In the genomic region with DNA sequence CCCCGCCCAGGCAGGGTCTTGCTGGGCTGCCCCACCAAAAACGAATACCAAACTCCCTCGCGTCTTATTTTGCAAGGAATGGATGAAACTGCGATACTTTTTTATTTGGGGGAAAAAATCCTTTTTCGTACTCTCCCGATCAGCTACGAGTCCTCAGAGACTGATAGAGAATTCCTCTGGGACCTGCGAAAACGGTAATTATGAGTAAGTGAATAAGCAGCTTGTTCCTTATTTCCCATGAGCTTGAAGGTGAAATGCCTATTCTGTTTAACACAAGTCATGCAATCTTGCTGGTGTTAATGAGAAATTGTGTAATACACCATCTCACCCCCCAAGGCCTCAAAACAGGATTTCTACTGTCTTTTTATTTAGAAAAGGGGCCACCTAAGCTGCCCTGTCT, we compare ENCODE assay signal across 1 cellular context.
TF ChIP-seq lines count a peak whose summit lies in the region.

No MANE protein-coding gene starts in this region.

TF ChIP-seq in GM12878, 131 proteins besides CTCF, POLR2A, EP300 and RAD21 (continues in another document):
- TF ChIP-seq NFXL1 (IDR thresholded peaks at IDR 0.05; ENCODE audit: borderline replicate concordance) (no peak), TAF1 (IDR thresholded peaks at IDR 0.05; ENCODE audit: borderline replicate concordance, low read depth, low read length) (no peak), CHD1 (IDR thresholded peaks at IDR 0.05; ENCODE audit: low read depth, low read length) (no peak), SIN3A (IDR thresholded peaks at IDR 0.05; ENCODE audit: low read depth, low read length) (no peak), SREBF2 (IDR thresholded peaks at IDR 0.05; ENCODE audit: low read length) (no peak), CREB1 (IDR thresholded peaks at IDR 0.05; ENCODE audit: low read depth) (no peak), TCF3 (IDR thresholded peaks at IDR 0.05; ENCODE audit: borderline replicate concordance, insufficient read depth, low read depth, low read length) (no peak), YY1 (IDR thresholded peaks at IDR 0.05; ENCODE audit: low read depth, low read length) (no peak), WRNIP1 (IDR thresholded peaks at IDR 0.05; ENCODE audit: borderline replicate concordance, low read depth, low read length) (no peak; the same call in 1 of the 2 replicates), STAT3 (IDR thresholded peaks at IDR 0.05; ENCODE audit: low read depth, low read length) (no peak), SP1 (IDR thresholded peaks at IDR 0.05; ENCODE audit: low read depth, low read length) (no peak), EGR1 (IDR thresholded peaks at IDR 0.05; ENCODE audit: borderline replicate concordance in 1 of 2, low read depth in 2 of 2, low read length in 2 of 2) (no peak), IKZF1 (conservative IDR thresholded peaks at IDR 0.05) (peak; percentile 34; the same call in 1 of the 2 replicates), POLR2AphosphoS5 (IDR thresholded peaks at IDR 0.05; ENCODE audit: low read length) (no peak), EZH2 (IDR thresholded peaks at IDR 0.05; ENCODE audit: borderline replicate concordance, control insufficient read depth, low read depth, low read length) (no peak), CBX5 (IDR thresholded peaks at IDR 0.05; ENCODE audit: low read depth) (no peak), STAT1 (conservative IDR thresholded peaks at IDR 0.05) (no peak), NR2C1 (IDR thresholded peaks at IDR 0.05) (no peak), ZNF622 (IDR thresholded peaks at IDR 0.05) (no peak), PAX8 (IDR thresholded peaks at IDR 0.05) (no peak), MYB (IDR thresholded peaks at IDR 0.05; ENCODE audit: borderline replicate concordance, low read depth, low read length) (no peak), ZNF274 (IDR thresholded peaks at IDR 0.05; ENCODE audit: insufficient read depth, insufficient read length) (no peak), JUNB (IDR thresholded peaks at IDR 0.05) (no peak), RFX5 (IDR thresholded peaks at IDR 0.05; ENCODE audit: low read depth, low read length) (no peak), PML (IDR thresholded peaks at IDR 0.05; ENCODE audit: low read length) (no peak), LARP7 (IDR thresholded peaks at IDR 0.05) (no peak), ATF7 (IDR thresholded peaks at IDR 0.05; ENCODE audit: low read depth) (no peak), SMARCA5 (IDR thresholded peaks at IDR 0.05) (no peak), SMAD1 (IDR thresholded peaks at IDR 0.05; ENCODE audit: low read depth, partially characterized antibody) (peak; percentile 16), KLF5 (IDR thresholded peaks at IDR 0.05; ENCODE audit: partially characterized antibody) (no peak), NFYA (IDR thresholded peaks at IDR 0.05; ENCODE audit: borderline replicate concordance, low read depth, low read length) (no peak), RBBP5 (conservative IDR thresholded peaks at IDR 0.05) (no peak)
- TF ChIP-seq, protein P1, sequence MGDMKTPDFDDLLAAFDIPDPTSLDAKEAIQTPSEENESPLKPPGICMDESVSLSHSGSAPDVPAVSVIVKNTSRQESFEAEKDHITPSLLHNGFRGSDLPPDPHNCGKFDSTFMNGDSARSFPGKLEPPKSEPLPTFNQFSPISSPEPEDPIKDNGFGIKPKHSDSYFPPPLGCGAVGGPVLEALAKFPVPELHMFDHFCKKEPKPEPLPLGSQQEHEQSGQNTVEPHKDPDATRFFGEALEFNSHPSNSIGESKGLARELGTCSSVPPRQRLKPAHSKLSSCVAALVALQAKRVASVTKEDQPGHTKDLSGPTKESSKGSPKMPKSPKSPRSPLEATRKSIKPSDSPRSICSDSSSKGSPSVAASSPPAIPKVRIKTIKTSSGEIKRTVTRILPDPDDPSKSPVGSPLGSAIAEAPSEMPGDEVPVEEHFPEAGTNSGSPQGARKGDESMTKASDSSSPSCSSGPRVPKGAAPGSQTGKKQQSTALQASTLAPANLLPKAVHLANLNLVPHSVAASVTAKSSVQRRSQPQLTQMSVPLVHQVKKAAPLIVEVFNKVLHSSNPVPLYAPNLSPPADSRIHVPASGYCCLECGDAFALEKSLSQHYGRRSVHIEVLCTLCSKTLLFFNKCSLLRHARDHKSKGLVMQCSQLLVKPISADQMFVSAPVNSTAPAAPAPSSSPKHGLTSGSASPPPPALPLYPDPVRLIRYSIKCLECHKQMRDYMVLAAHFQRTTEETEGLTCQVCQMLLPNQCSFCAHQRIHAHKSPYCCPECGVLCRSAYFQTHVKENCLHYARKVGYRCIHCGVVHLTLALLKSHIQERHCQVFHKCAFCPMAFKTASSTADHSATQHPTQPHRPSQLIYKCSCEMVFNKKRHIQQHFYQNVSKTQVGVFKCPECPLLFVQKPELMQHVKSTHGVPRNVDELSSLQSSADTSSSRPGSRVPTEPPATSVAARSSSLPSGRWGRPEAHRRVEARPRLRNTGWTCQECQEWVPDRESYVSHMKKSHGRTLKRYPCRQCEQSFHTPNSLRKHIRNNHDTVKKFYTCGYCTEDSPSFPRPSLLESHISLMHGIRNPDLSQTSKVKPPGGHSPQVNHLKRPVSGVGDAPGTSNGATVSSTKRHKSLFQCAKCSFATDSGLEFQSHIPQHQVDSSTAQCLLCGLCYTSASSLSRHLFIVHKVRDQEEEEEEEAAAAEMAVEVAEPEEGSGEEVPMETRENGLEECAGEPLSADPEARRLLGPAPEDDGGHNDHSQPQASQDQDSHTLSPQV (IDR thresholded peaks at IDR 0.05), result no peak
- TF ChIP-seq, protein P2, sequence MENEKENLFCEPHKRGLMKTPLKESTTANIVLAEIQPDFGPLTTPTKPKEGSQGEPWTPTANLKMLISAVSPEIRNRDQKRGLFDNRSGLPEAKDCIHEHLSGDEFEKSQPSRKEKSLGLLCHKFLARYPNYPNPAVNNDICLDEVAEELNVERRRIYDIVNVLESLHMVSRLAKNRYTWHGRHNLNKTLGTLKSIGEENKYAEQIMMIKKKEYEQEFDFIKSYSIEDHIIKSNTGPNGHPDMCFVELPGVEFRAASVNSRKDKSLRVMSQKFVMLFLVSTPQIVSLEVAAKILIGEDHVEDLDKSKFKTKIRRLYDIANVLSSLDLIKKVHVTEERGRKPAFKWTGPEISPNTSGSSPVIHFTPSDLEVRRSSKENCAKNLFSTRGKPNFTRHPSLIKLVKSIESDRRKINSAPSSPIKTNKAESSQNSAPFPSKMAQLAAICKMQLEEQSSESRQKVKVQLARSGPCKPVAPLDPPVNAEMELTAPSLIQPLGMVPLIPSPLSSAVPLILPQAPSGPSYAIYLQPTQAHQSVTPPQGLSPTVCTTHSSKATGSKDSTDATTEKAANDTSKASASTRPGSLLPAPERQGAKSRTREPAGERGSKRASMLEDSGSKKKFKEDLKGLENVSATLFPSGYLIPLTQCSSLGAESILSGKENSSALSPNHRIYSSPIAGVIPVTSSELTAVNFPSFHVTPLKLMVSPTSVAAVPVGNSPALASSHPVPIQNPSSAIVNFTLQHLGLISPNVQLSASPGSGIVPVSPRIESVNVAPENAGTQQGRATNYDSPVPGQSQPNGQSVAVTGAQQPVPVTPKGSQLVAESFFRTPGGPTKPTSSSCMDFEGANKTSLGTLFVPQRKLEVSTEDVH (IDR thresholded peaks at IDR 0.05; ENCODE audit: low read depth, partially characterized antibody), result no peak
- TF ChIP-seq, protein P3, sequence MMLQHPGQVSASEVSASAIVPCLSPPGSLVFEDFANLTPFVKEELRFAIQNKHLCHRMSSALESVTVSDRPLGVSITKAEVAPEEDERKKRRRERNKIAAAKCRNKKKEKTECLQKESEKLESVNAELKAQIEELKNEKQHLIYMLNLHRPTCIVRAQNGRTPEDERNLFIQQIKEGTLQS (IDR thresholded peaks at IDR 0.05; ENCODE audit: borderline replicate concordance, extremely low read depth, low read depth, low read length), result no peak
- TF ChIP-seq, protein P4, sequence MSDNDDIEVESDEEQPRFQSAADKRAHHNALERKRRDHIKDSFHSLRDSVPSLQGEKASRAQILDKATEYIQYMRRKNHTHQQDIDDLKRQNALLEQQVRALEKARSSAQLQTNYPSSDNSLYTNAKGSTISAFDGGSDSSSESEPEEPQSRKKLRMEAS (IDR thresholded peaks at IDR 0.05; ENCODE audit: low read depth, low read length), result no peak
- TF ChIP-seq, protein P5, sequence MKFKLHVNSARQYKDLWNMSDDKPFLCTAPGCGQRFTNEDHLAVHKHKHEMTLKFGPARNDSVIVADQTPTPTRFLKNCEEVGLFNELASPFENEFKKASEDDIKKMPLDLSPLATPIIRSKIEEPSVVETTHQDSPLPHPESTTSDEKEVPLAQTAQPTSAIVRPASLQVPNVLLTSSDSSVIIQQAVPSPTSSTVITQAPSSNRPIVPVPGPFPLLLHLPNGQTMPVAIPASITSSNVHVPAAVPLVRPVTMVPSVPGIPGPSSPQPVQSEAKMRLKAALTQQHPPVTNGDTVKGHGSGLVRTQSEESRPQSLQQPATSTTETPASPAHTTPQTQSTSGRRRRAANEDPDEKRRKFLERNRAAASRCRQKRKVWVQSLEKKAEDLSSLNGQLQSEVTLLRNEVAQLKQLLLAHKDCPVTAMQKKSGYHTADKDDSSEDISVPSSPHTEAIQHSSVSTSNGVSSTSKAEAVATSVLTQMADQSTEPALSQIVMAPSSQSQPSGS (IDR thresholded peaks at IDR 0.05; ENCODE audit: low read length), result no peak
- TF ChIP-seq, protein P6, sequence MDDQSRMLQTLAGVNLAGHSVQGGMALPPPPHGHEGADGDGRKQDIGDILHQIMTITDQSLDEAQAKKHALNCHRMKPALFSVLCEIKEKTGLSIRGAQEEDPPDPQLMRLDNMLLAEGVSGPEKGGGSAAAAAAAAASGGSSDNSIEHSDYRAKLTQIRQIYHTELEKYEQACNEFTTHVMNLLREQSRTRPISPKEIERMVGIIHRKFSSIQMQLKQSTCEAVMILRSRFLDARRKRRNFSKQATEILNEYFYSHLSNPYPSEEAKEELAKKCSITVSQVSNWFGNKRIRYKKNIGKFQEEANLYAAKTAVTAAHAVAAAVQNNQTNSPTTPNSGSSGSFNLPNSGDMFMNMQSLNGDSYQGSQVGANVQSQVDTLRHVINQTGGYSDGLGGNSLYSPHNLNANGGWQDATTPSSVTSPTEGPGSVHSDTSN (IDR thresholded peaks at IDR 0.05; ENCODE audit: insufficient replicate concordance, low read depth, low read length), result no peak
- TF ChIP-seq, protein P7, sequence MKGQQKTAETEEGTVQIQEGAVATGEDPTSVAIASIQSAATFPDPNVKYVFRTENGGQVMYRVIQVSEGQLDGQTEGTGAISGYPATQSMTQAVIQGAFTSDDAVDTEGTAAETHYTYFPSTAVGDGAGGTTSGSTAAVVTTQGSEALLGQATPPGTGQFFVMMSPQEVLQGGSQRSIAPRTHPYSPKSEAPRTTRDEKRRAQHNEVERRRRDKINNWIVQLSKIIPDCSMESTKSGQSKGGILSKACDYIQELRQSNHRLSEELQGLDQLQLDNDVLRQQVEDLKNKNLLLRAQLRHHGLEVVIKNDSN (IDR thresholded peaks at IDR 0.05; ENCODE audit: borderline replicate concordance, extremely low read length, insufficient read depth, low read depth, low read length), result no peak
- TF ChIP-seq, protein P8, sequence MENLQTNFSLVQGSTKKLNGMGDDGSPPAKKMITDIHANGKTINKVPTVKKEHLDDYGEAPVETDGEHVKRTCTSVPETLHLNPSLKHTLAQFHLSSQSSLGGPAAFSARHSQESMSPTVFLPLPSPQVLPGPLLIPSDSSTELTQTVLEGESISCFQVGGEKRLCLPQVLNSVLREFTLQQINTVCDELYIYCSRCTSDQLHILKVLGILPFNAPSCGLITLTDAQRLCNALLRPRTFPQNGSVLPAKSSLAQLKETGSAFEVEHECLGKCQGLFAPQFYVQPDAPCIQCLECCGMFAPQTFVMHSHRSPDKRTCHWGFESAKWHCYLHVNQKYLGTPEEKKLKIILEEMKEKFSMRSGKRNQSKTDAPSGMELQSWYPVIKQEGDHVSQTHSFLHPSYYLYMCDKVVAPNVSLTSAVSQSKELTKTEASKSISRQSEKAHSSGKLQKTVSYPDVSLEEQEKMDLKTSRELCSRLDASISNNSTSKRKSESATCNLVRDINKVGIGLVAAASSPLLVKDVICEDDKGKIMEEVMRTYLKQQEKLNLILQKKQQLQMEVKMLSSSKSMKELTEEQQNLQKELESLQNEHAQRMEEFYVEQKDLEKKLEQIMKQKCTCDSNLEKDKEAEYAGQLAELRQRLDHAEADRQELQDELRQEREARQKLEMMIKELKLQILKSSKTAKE (IDR thresholded peaks at IDR 0.05; ENCODE audit: low read depth, poor library complexity, severe bottlenecking), result no peak
- TF ChIP-seq, protein P9, sequence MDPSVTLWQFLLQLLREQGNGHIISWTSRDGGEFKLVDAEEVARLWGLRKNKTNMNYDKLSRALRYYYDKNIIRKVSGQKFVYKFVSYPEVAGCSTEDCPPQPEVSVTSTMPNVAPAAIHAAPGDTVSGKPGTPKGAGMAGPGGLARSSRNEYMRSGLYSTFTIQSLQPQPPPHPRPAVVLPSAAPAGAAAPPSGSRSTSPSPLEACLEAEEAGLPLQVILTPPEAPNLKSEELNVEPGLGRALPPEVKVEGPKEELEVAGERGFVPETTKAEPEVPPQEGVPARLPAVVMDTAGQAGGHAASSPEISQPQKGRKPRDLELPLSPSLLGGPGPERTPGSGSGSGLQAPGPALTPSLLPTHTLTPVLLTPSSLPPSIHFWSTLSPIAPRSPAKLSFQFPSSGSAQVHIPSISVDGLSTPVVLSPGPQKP (IDR thresholded peaks at IDR 0.05; ENCODE audit: low read depth, low read length), result no peak
- TF ChIP-seq, protein P10, sequence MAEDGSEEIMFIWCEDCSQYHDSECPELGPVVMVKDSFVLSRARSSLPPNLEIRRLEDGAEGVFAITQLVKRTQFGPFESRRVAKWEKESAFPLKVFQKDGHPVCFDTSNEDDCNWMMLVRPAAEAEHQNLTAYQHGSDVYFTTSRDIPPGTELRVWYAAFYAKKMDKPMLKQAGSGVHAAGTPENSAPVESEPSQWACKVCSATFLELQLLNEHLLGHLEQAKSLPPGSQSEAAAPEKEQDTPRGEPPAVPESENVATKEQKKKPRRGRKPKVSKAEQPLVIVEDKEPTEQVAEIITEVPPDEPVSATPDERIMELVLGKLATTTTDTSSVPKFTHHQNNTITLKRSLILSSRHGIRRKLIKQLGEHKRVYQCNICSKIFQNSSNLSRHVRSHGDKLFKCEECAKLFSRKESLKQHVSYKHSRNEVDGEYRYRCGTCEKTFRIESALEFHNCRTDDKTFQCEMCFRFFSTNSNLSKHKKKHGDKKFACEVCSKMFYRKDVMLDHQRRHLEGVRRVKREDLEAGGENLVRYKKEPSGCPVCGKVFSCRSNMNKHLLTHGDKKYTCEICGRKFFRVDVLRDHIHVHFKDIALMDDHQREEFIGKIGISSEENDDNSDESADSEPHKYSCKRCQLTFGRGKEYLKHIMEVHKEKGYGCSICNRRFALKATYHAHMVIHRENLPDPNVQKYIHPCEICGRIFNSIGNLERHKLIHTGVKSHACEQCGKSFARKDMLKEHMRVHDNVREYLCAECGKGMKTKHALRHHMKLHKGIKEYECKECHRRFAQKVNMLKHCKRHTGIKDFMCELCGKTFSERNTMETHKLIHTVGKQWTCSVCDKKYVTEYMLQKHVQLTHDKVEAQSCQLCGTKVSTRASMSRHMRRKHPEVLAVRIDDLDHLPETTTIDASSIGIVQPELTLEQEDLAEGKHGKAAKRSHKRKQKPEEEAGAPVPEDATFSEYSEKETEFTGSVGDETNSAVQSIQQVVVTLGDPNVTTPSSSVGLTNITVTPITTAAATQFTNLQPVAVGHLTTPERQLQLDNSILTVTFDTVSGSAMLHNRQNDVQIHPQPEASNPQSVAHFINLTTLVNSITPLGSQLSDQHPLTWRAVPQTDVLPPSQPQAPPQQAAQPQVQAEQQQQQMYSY (CRISPR knock-in tag; IDR thresholded peaks at IDR 0.05), result no peak
